Comparison of ENCODE assay signal across 8 cellular contexts in the genomic region with DNA sequence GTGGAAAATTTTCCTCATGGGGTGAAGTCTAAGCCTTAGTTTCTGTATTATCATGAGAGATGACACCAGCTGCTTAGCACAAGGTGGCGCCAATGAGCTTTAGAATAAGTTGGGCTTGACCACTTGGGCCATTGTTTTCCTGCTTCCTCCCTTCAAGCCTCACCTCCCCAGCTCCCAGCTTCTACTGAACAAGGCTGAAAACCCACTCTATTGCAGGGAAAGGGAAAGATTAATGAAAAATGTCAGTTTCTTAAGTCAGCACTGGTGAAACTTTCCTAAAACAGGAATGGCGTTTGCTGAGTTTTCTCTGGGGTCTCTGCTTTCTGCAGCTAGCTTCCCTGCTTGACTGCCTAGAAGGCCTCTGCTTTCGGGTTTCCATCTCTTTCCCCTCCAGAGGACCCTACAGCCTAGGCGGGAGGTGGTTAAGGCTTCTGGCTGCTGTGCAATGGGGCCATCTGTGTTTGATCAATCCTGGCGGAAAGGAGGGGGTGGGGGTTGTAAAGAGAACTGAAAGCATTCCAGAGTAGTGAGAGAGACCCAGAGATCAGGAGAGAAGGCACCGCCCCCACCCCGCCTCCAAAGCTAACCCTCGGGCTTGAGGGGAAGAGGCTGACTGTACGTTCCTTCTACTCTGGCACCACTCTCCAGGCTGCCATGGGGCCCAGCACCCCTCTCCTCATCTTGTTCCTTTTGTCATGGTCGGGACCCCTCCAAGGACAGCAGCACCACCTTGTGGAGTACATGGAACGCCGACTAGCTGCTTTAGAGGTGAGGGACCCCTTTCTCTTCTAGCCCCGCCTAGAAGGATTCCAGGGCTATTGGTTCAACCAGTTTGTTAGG. TPM values are rescaled to one million over a fixed set of nuclear protein-coding genes. Genes with fewer than 3 reads are reported as not detected.
DNase-seq lines count a peak whose midpoint lies in the region; TF ChIP-seq lines count a peak whose summit lies in the region.

A gene with protein sequence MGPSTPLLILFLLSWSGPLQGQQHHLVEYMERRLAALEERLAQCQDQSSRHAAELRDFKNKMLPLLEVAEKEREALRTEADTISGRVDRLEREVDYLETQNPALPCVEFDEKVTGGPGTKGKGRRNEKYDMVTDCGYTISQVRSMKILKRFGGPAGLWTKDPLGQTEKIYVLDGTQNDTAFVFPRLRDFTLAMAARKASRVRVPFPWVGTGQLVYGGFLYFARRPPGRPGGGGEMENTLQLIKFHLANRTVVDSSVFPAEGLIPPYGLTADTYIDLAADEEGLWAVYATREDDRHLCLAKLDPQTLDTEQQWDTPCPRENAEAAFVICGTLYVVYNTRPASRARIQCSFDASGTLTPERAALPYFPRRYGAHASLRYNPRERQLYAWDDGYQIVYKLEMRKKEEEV (plus strand): TSS at position 612 of the 840 bp plus-strand sequence. CDS start 43 bp downstream, at position 655.

- peak; percentile 73 for TF ChIP-seq CTCF in HFF-Myc (IDR thresholded peaks at IDR 0.05; ENCODE audit: low read depth, low read length, missing control alignments)
- peak; percentile 59 for TF ChIP-seq CTCF in mesothelial cell of epicardium (IDR thresholded peaks at IDR 0.05; ENCODE audit: unreplicated experiment)

- H3K27ac ChIP-seq in epithelial cell of prostate = peak within 1 kb of the TSS; percentile 62

- peaks cover 2% of the 10 kb centered on the region for H3K36me3 Mint-ChIP-seq in mesothelial cell of epicardium

- no peaks in the 10 kb centered on the region for H3K9me3 Mint-ChIP-seq in mesothelial cell of epicardium

- DNase-seq in COR-L47 (lab: John Stamatoyannopoulos, UW) = peak; percentile 83
- peak; percentile 93 for DNase-seq in HFF-Myc (ENCODE audit: extremely low read depth, low read depth)
- DNase-seq in NCI-H446 (lab: John Stamatoyannopoulos, UW) = peak; percentile 85 to 92
- DNase-seq in activated CD4-positive, alpha-beta T cell treated with anti-CD3 and anti-CD28 coated beads, Interleukin-2, amount 50 U/mL, for 48 hours = peak; percentile 64 to 70
- DNase-seq in epithelial cell of prostate (ENCODE audit: low read depth, low spot score) = peak; percentile 33
- peak; percentile 76 to 84 for DNase-seq in mesothelial cell of epicardium (ENCODE audit: low spot score in 2 of 2, unreplicated experiment in 2 of 2)
- peak; percentile 76 for DNase-seq in stimulated activated CD8-positive, alpha-beta memory T cell treated with anti-CD3 and anti-CD28 coated beads, Interleukin-4, amount 100 ng/mL, for 48 hours
- no peak for DNase-seq in effector CD8-positive, alpha-beta T cell (lab: John Stamatoyannopoulos, UW)

- H3K4me3 Mint-ChIP-seq in mesothelial cell of epicardium = peak within 1 kb of the TSS; percentile 73

- H3K27ac Mint-ChIP-seq in mesothelial cell of epicardium = peak within 1 kb of the TSS; percentile 98

- no peaks in the 10 kb centered on the region for H3K27me3 Mint-ChIP-seq in mesothelial cell of epicardium (ENCODE audit: low read depth)

- H3K4me1 Mint-ChIP-seq in mesothelial cell of epicardium = peaks cover 82% of the 10 kb centered on the region

- peak within 1 kb of the TSS; percentile 43 for H3K4me3 ChIP-seq in HFF-Myc (replicated peaks; ENCODE audit: low read depth, low read length)

RNA-seq across cellular contexts. Expression of the gene that starts here (rescaled TPM):
- total RNA-seq in mesothelial cell of epicardium = 115 to 119 TPM (median 118 TPM) in 3 replicates
